In the genomic region with DNA sequence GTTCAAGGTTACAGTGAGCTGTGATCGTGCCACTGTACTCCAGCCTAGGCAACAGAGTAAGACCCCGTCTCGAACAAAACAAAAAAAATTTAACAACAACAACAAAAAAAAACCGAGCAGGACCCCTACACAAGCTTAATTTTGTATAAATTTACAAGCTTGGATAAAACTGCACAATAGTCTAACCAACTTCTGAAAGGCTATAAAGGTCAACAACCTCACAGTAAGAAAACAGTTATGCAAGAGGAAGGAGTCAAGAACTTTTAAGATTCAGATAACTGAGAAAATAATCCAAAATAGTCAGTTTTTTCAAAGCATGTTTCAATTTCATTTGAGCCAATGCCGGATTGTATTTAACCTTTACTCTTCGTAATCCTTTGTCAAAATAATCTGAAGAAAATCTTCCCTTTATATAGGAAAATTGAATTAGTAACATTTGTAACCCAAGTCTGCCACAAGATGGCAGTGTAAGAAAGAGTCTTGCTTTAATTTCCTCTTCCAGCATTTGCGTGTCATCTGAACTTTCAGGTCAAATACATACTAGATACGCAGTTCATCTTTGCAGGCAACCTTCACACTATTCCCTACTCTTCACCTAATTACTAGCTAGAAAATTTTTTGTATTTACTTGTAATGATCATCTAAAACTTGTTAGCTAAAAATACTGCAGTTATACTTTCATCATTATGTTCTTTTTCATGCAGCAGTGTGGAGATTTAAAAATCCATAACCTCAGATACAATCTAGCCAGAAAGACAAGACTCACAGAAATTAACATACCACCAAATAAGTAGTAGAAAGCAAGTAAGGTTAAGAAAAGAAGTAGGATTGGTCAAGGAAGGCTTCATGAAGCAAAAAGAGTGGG, we compare ENCODE assay signal across 8 cellular contexts. TPM values are rescaled to one million over a fixed set of nuclear protein-coding genes. Genes with fewer than 3 reads are reported as not detected.
DNase-seq lines count a peak whose midpoint lies in the region; FAIRE-seq and TF ChIP-seq lines count a peak whose summit lies in the region.

No MANE protein-coding gene starts in this region.

- peak; percentile 96 for FAIRE-seq in kidney (lab: Jason Lieb, UNC)

- TF ChIP-seq CTCF in AG09319 (IDR thresholded peaks at IDR 0.05; ENCODE audit: low read depth, low read length), result peak; percentile 65
- TF ChIP-seq CTCF in GM12873 (IDR thresholded peaks at IDR 0.05; ENCODE audit: insufficient read depth, low read depth, low read length, missing control alignments), result peak; percentile 58
- peak; percentile 37 to 70 (median 65) for TF ChIP-seq CTCF in breast epithelium (IDR thresholded peaks at IDR 0.05)
- peak; percentile 61 for TF ChIP-seq CTCF in kidney (IDR thresholded peaks at IDR 0.05; ENCODE audit: borderline replicate concordance, extremely low read depth, insufficient read depth)
- peak in 5 of 7 experiments; percentile 45 to 80 (median 71) for TF ChIP-seq CTCF in stomach (IDR thresholded peaks at IDR 0.05)

- H3K27me3 ChIP-seq in breast epithelium (no peaks in the 10 kb centered on the region), stomach (no peaks in the 10 kb centered on the region)

- H3K27ac ChIP-seq in breast epithelium (peak overlapping the region in 1 of 2 donors; percentile 19), kidney (ENCODE audit: low read depth in 2 of 2, low read length in 2 of 2) (peak overlapping the region; percentile 29 to 68), stomach (peak overlapping the region in 3 of 5 donors; percentile 24 to 56 (median 34))

- WGBS in stomach, 5 donors, result 41 to 47% (median 44%) methylated on average over 8 of the region's 8 CpGs

- TF ChIP-seq EP300 in stomach (IDR thresholded peaks at IDR 0.05), result no peak

- H3K36me3 ChIP-seq in breast epithelium (peaks cover 5% of the 10 kb centered on the region), kidney (ENCODE audit: control insufficient read depth in 1 of 2, insufficient read depth in 2 of 2, low read length in 2 of 2) (peaks cover 4% of the 10 kb centered on the region in 2 donors), stomach (peaks cover 19 to 62% (median 60%) of the 10 kb centered on the region in 4 donors)

- H3K4me3 ChIP-seq in breast epithelium (no peak overlapping the region), kidney (ENCODE audit: low read length in 2 of 2) (peak overlapping the region; percentile 2 to 45), stomach (no peak overlapping the region)

- H3K9me3 ChIP-seq in breast epithelium (no peaks in the 10 kb centered on the region), kidney (ENCODE audit: control insufficient read depth in 1 of 2, low read length in 2 of 2) (no peaks in the 10 kb centered on the region), stomach (no peaks in the 10 kb centered on the region)

- H3K9ac ChIP-seq in kidney (ENCODE audit: low read length in 2 of 2), result peak overlapping the region in 1 of 2 donors; percentile 52

- DNase-seq in AG09319 (ENCODE audit: extremely low read depth, low read depth), result peak; percentile 50
- peak; percentile 79 for DNase-seq in KBM-7
- peak; percentile 84 for DNase-seq in OCI-M1 (lab: John Stamatoyannopoulos, UW)
- no peak for DNase-seq in breast epithelium (ENCODE audit: low spot score in 2 of 2)
- no peak for DNase-seq in kidney
- no peak for DNase-seq in stomach
- DNase-seq in islet precursor cell, result no peak

- TF ChIP-seq POLR2A in breast epithelium (IDR thresholded peaks at IDR 0.05) (no peak), stomach (IDR thresholded peaks at IDR 0.05) (no peak)

- no peaks in the 10 kb centered on the region for H3K4me1 ChIP-seq in breast epithelium
- peaks cover 6 to 13% of the 10 kb centered on the region in 2 donors for H3K4me1 ChIP-seq in kidney (ENCODE audit: control insufficient read depth in 1 of 2, insufficient read depth in 1 of 2, low read depth in 1 of 2, low read length in 2 of 2)
- H3K4me1 ChIP-seq in stomach, result peaks cover 1 to 43% (median 21%) of the 10 kb centered on the region in 4 donors

- intact Hi-C loops in breast epithelium (cut with DNase I; ENCODE audit: low total_unique reads), result no loop called here
- intact Hi-C loops in kidney (cut with DNase I), result loop anchor here (10.0 kb wide), 1 partner anchor 278 kb away; no protein-coding TSS in a partner anchor
- intact Hi-C loops in stomach (cut with DNase I; ENCODE audit: low total_unique reads), result loop anchor here (5.0 to 10.0 kb wide), 2 partner anchors 280 to 368 kb away; no protein-coding TSS in a partner anchor

- in situ Hi-C loops in KBM-7 (cut with MboI; ENCODE audit: low pct_unique_long_range_greater_than_20kb, low sequenced_read_pairs), result loop anchor here (25.0 kb wide), 1 partner anchor 285 kb away; no protein-coding TSS in a partner anchor

RNA-seq across cellular contexts. Expression of a gene that starts 5.8 kb away (rescaled TPM):
- total RNA-seq in breast epithelium, result 10 to 100 TPM; 65.8 to 78.3 (median 65.9) TPM
- total RNA-seq in kidney, result 25.7 TPM
- polyA plus RNA-seq in kidney (ENCODE audit: insufficient read depth, low read depth, low replicate concordance), result 58.2 TPM
- 100 to 1,000 TPM in 1 of 5 donors, 10 to 100 TPM in 3, 1 to 10 TPM in 1; 2.6 to 104 (median 58.9) TPM for total RNA-seq in stomach
- polyA plus RNA-seq in stomach, result 10 to 100 TPM; 39.2 to 69.5 (median 52.7) TPM

RNA-seq across cellular contexts. Expression of a gene that starts 16.2 kb away (rescaled TPM):
- total RNA-seq in breast epithelium (10 to 100 TPM; 14.7 to 20.0 (median 17.9) TPM), kidney (18.4 TPM), stomach (10 to 100 TPM in 3 of 5 donors, 1 to 10 TPM in 2; 4.1 to 30.4 (median 17.7) TPM)
- polyA plus RNA-seq in kidney (ENCODE audit: insufficient read depth, low read depth, low replicate concordance) (14.4 TPM), stomach (10 to 100 TPM in 2 of 3 donors, 1 to 10 TPM in 1; 7.5 to 16.0 (median 11.2) TPM)

RNA-seq across cellular contexts. Expression of a gene that starts 21.5 kb away (rescaled TPM):
- total RNA-seq in breast epithelium (10 to 100 TPM; 10.1 to 21.0 (median 16.2) TPM), kidney (22.3 TPM), stomach (10 to 100 TPM in 2 of 5 donors, 1 to 10 TPM in 3; 2.3 to 30.3 (median 6.2) TPM)
- polyA plus RNA-seq in kidney (ENCODE audit: insufficient read depth, low read depth, low replicate concordance) (12.3 TPM), stomach (1 to 10 TPM; 2.9 to 5.0 (median 3.8) TPM)

Comparison
In these comparisons a context has a peak if more than half of its experiments do, and no peak if none do; other contexts are left out.
1. DNase-seq: peak in AG09319 (single experiment), KBM-7 (single experiment) and OCI-M1 (single experiment); none in breast epithelium (0 of 2), kidney (single experiment), stomach (single experiment) and islet precursor cell (single experiment).
2. H3K4me3 ChIP-seq: peak in kidney (2 of 2); none in breast epithelium (0 of 3) and stomach (0 of 4).
3. Peak in every context shown above with its lines, with median percentiles within 50 percentile points of each other: CTCF ChIP-seq.